In genomic region chr3:171791695-171792082, GRCh38 we compare ENCODE assay signal across 1 cellular context.
A peak's percentile ranks its signal among the peaks of the same experiment; 100 is the strongest.
TF ChIP-seq lines count a peak whose summit lies in the region.

No MANE protein-coding gene starts in this region.

TF ChIP-seq in HEK293, 187 proteins besides CTCF, POLR2A, EP300 and RAD21 (continued from another document and continues in another):
- TF ChIP-seq ZBTB10 (tag by site-specific recombination; IDR thresholded peaks at IDR 0.05) (no peak), SETDB1 (IDR thresholded peaks at IDR 0.05; ENCODE audit: insufficient read length, low read length) (no peak), KLF9 (tag by site-specific recombination; IDR thresholded peaks at IDR 0.05; ENCODE audit: low read depth) (no peak), KLF7 (tag by site-specific recombination; IDR thresholded peaks at IDR 0.05; ENCODE audit: borderline replicate concordance) (no peak), ZNF514 (tag by site-specific recombination; IDR thresholded peaks at IDR 0.05) (no peak), SCRT2 (tag by site-specific recombination; IDR thresholded peaks at IDR 0.05) (no peak), ZSCAN18 (tag by site-specific recombination; IDR thresholded peaks at IDR 0.05) (no peak), IKZF3 (tag by site-specific recombination; IDR thresholded peaks at IDR 0.05) (peak; percentile 52; the same call in 1 of the 2 replicates), KLF17 (tag by site-specific recombination; IDR thresholded peaks at IDR 0.05) (0 out of 2 replicates have a peak, but pooled peaks have one; percentile 20), ZNF48 (tag by site-specific recombination; IDR thresholded peaks at IDR 0.05) (no peak), ZNF596 (tag by site-specific recombination; IDR thresholded peaks at IDR 0.05) (0 out of 2 replicates have a peak, but pooled peaks have one; percentile 32), ZNF266 (tag by site-specific recombination; IDR thresholded peaks at IDR 0.05; ENCODE audit: low read depth) (no peak), ZBTB20 (tag by site-specific recombination; IDR thresholded peaks at IDR 0.05) (no peak), TRIM28 (IDR thresholded peaks at IDR 0.05; ENCODE audit: borderline replicate concordance, low read length) (no peak), ZNF501 (tag by site-specific recombination; IDR thresholded peaks at IDR 0.05) (no peak), ZSCAN16 (tag by site-specific recombination; IDR thresholded peaks at IDR 0.05) (no peak), ZNF138 (tag by site-specific recombination; IDR thresholded peaks at IDR 0.05; ENCODE audit: borderline replicate concordance) (no peak), TSHZ1 (tag by site-specific recombination; IDR thresholded peaks at IDR 0.05; ENCODE audit: borderline replicate concordance) (no peak), ZNF292 (tag by site-specific recombination; IDR thresholded peaks at IDR 0.05; ENCODE audit: borderline replicate concordance, low read depth) (no peak), ZNF792 (tag by site-specific recombination; IDR thresholded peaks at IDR 0.05) (no peak), PRDM2 (tag by site-specific recombination; IDR thresholded peaks at IDR 0.05; ENCODE audit: borderline replicate concordance) (no peak), ZNF350 (tag by site-specific recombination; IDR thresholded peaks at IDR 0.05) (no peak), ZBTB21 (tag by site-specific recombination; IDR thresholded peaks at IDR 0.05) (no peak), ZNF549 (tag by site-specific recombination; IDR thresholded peaks at IDR 0.05) (no peak), ZNF837 (tag by site-specific recombination; IDR thresholded peaks at IDR 0.05) (no peak), ZNF600 (tag by site-specific recombination; IDR thresholded peaks at IDR 0.05) (peak; percentile 85; the same call in 1 of the 2 replicates), ZNF26 (tag by site-specific recombination; IDR thresholded peaks at IDR 0.05) (no peak), ZNF239 (tag by site-specific recombination; IDR thresholded peaks at IDR 0.05) (no peak), ZFHX2 (tag by site-specific recombination; conservative IDR thresholded peaks at IDR 0.05) (no peak), HIC1 (tag by site-specific recombination; IDR thresholded peaks at IDR 0.05) (peak; percentile 55; the same call in 1 of the 2 replicates), ZNF558 (tag by site-specific recombination; IDR thresholded peaks at IDR 0.05) (no peak), ZNF121 (tag by site-specific recombination; IDR thresholded peaks at IDR 0.05) (no peak), SP3 (tag by site-specific recombination; IDR thresholded peaks at IDR 0.05) (no peak), ZNF169 (tag by site-specific recombination; IDR thresholded peaks at IDR 0.05) (no peak), GLIS2 (tag by site-specific recombination; IDR thresholded peaks at IDR 0.05) (no peak), ZNF133 (tag by site-specific recombination; IDR thresholded peaks at IDR 0.05) (no peak), MZF1 (tag by site-specific recombination; IDR thresholded peaks at IDR 0.05; ENCODE audit: borderline replicate concordance) (no peak), SP7 (tag by site-specific recombination; IDR thresholded peaks at IDR 0.05) (peak; percentile 41; the same call in 1 of the 2 replicates), ZNF449 (tag by site-specific recombination; IDR thresholded peaks at IDR 0.05) (no peak), ZNF155 (tag by site-specific recombination; IDR thresholded peaks at IDR 0.05) (no peak), ZNF701 (tag by site-specific recombination; IDR thresholded peaks at IDR 0.05) (no peak)
